Comparison of ENCODE assay signal across 11 cellular contexts in genomic region chr22:46681010-46681409, GRCh38. TPM values are rescaled to one million over a fixed set of nuclear protein-coding genes. Genes with fewer than 3 reads are reported as not detected.
A peak's percentile ranks its signal among the peaks of the same experiment; 100 is the strongest.
DNase-seq lines count a peak whose midpoint lies in the region; ATAC-seq, FAIRE-seq and TF ChIP-seq lines count a peak whose summit lies in the region.
"Had no signal": no experiment of that assay in that cellular context is flagged by ENCODE, and none has a peak within 500 bp of the region (broad histone marks: within the 10 kb centered on the region; RNA-seq: fewer than 3 reads in every experiment).

No MANE protein-coding gene starts in this region.

- intact Hi-C loops in heart left ventricle (cut with DNase I), result no loop called here
- intact Hi-C loops in left ventricle myocardium superior (cut with micrococcal nuclease), result loop anchor here (10.0 kb wide), 2 partner anchors 54 to 116 kb away; partner anchors contain the start of gene CERK
- intact Hi-C loops in K562 (cut with micrococcal nuclease), result loop anchor here (10.0 kb wide), 1 partner anchor 116 kb away; no protein-coding TSS in a partner anchor
- intact Hi-C loops in transverse colon (cut with DNase I; ENCODE audit: low total_unique reads), result no loop called here

- ATAC-seq in heart left ventricle (no peak), left ventricle myocardium superior (no peak), K562 (peak; percentile 91)

- no peak overlapping the region for H3K9ac ChIP-seq in K562 (ENCODE audit: insufficient read depth in 1 of 2, low read depth in 2 of 2, low read length in 2 of 2)

- H3K4me2 ChIP-seq in K562 (ENCODE audit: insufficient read depth, low read length), result no peak overlapping the region

- CTCF ChIA-PET in K562 (lab: Yijun Ruan, JAX; ENCODE audit: low intra/inter-chr PET ratio), result no interaction called here

- 80 to 94% (median 87%) methylated on average over 7 of the region's 7 CpGs for WGBS in heart left ventricle, 4 donors
- WGBS in K562 (ENCODE audit: insufficient coverage, low coverage, missing lambda C conversion rate), result 52% methylated on average over 6 of the region's 7 CpGs
- WGBS in transverse colon (ENCODE audit: low coverage in 1 of 2), 2 donors, result 70 to 87% methylated on average over 2 to 7 of the region's 7 CpGs

- TF ChIP-seq CTCF in heart left ventricle (IDR thresholded peaks at IDR 0.05) (peak in 8 of 12 donors; percentile 8 to 47 (median 22)), K562 (IDR thresholded peaks at IDR 0.05 in 2 of 3, conservative IDR thresholded peaks at IDR 0.05 in 1 of 3; ENCODE audit: insufficient read depth in 2 of 3, low read depth in 1 of 3, low read length in 3 of 3) (peak; percentile 54 to 55 (median 54)), transverse colon (IDR thresholded peaks at IDR 0.05) (peak; percentile 18 to 38 (median 21))

- in situ Hi-C loops in K562 (cut with MboI), result no loop called here
- in situ Hi-C loops in transverse colon (cut with MboI; ENCODE audit: low pct_ligation_motif_present in 1 of 4, low pct_unique_long_range_greater_than_20kb in 1 of 4, low sequenced_read_pairs in 3 of 4), result no loop called here

- no peaks in the 10 kb centered on the region for H3K9me1 ChIP-seq in K562 (ENCODE audit: control insufficient read depth, insufficient read depth, low read length)

- BruUV-seq in K562 (replicated peaks; lab: Mats Ljungman, UMichigan), result no TSS peak

- FAIRE-seq in K562 (lab: Jason Lieb, UNC), result no peak

- no peak for TF ChIP-seq POLR2A in heart left ventricle (IDR thresholded peaks at IDR 0.05)
- no peak for TF ChIP-seq POLR2A in K562 (conservative IDR thresholded peaks at IDR 0.05)
- TF ChIP-seq POLR2A in transverse colon (IDR thresholded peaks at IDR 0.05), result no peak

- TF ChIP-seq EP300 in K562 (IDR thresholded peaks at IDR 0.05; ENCODE audit: low read length) (no peak), transverse colon (IDR thresholded peaks at IDR 0.05; ENCODE audit: low read depth) (no peak)

- POLR2A ChIA-PET in K562 (lab: Yijun Ruan, JAX), result no interaction called here

- H3K27ac ChIP-seq in heart left ventricle (no peak overlapping the region), K562 (ENCODE audit: extremely low read depth, low read depth, low read length) (no peak overlapping the region), transverse colon (no peak overlapping the region)
- H3K27ac ChIP-seq: thoracic aorta had no signal

- H3K36me3 ChIP-seq in heart left ventricle (peaks cover 0 to 45% (median 26%) of the 10 kb centered on the region in 9 donors), K562 (ENCODE audit: control insufficient read depth, insufficient read depth, low read length) (peaks cover 12% of the 10 kb centered on the region; the same call in 1 of the 3 replicates), transverse colon (peaks cover 0 to 4% (median 0%) of the 10 kb centered on the region in 4 donors)

- H3K4me1 ChIP-seq in heart left ventricle (peaks cover 0 to 62% (median 33%) of the 10 kb centered on the region in 12 donors), K562 (replicated peaks in 1 of 2; ENCODE audit: control insufficient read depth in 2 of 2, insufficient read depth in 2 of 2, low read length in 2 of 2) (peaks cover 0 to 8% of the 10 kb centered on the region in 2 experiments; a peak in 2 of 5 replicates), transverse colon (peaks cover 16 to 31% (median 20%) of the 10 kb centered on the region in 4 donors)

- H3K9me3 ChIP-seq in heart left ventricle (no peaks in the 10 kb centered on the region), K562 (replicated peaks; ENCODE audit: control insufficient read depth, insufficient read depth, low read depth, low read length) (no peaks in the 10 kb centered on the region), transverse colon (no peaks in the 10 kb centered on the region)
- H3K9me3 ChIP-seq: thoracic aorta had no signal

- DNase-seq in heart left ventricle, result no peak
- no peak for DNase-seq in left ventricle myocardium superior
- DNase-seq in NAMALWA (ENCODE audit: low spot score), result peak; percentile 70
- peak; percentile 37 to 49 (median 44) for DNase-seq in K562 (ENCODE audit: extremely low read depth in 1 of 4, low spot score in 3 of 4)
- no peak for DNase-seq in transverse colon
- no peak for DNase-seq in retina
- DNase-seq in cerebellar cortex (ENCODE audit: low spot score), result no peak
- no peak for DNase-seq in NOMO-1 treated with dmso at 0.1 percent for 144 hours (lab: John Stamatoyannopoulos, UW; ENCODE audit: unreplicated experiment)
- DNase-seq: DMS153, endodermal cell had no signal

- no peak; a peak in 1 of 4 replicates for TF ChIP-seq RAD21 in K562 (CRISPR knock-in tag; conservative IDR thresholded peaks at IDR 0.05 in 1 of 2, IDR thresholded peaks at IDR 0.05 in 1 of 2)

- H4K20me1 ChIP-seq in K562 (replicated peaks; ENCODE audit: control insufficient read depth, insufficient read depth, low read length), result no peaks in the 10 kb centered on the region

- no peaks in the 10 kb centered on the region for H3K79me2 ChIP-seq in K562 (ENCODE audit: control insufficient read depth, insufficient read depth, low read length)

- no peak overlapping the region for H2AFZ ChIP-seq in K562 (ENCODE audit: low read depth, low read length)

- H3K27me3 ChIP-seq in heart left ventricle (no peaks in the 10 kb centered on the region), K562 (ENCODE audit: control insufficient read depth in 2 of 2, insufficient read depth in 2 of 2, low read length in 2 of 2) (no peaks in the 10 kb centered on the region), transverse colon (no peaks in the 10 kb centered on the region)

- H3K4me3 ChIP-seq in heart left ventricle, result no peak overlapping the region
- no peak overlapping the region for H3K4me3 ChIP-seq in K562
- no peak overlapping the region for H3K4me3 ChIP-seq in transverse colon
- H3K4me3 ChIP-seq: thoracic aorta had no signal

TF ChIP-seq in K562, 482 proteins besides CTCF, POLR2A, EP300 and RAD21 (continues in another document):
- no peak for TF ChIP-seq RERE (CRISPR knock-in tag; IDR thresholded peaks at IDR 0.05; ENCODE audit: borderline replicate concordance)

RNA-seq across cellular contexts. Expression of gene CERK, which starts 57.0 kb away (rescaled TPM):
- 100 to 1,000 TPM in 1 of 9 donors, 10 to 100 TPM in 8; 52.6 to 125 (median 72.3) TPM for total RNA-seq in heart left ventricle
- polyA plus RNA-seq in heart left ventricle, result 100 to 1,000 TPM in 1 of 2 donors, 10 to 100 TPM in 1; 17.8 to 114 TPM
- total RNA-seq in left ventricle myocardium superior, result 87.5 TPM
- 19.9 and 29.6 TPM in 2 replicates for total RNA-seq in K562 (2011; cell fraction: chromatin; rRNA removed; ENCODE audit: low replicate concordance)
- total RNA-seq in K562 (2011; cell fraction: nucleolus; rRNA removed), result 16.8 and 18.6 TPM in 2 replicates
- total RNA-seq in K562 (2011; cell fraction: nucleoplasm; rRNA removed), result 22.0 and 23.9 TPM in 2 replicates
- 10.7 and 12.2 TPM in 2 replicates for total RNA-seq in K562 (2014; rRNA removed)
- 7.3 and 8.0 TPM in 2 replicates for total RNA-seq in K562 (2014; rRNA removed; fragmentation: Illumina TruSeq; extraction: Trizol)
- total RNA-seq in K562 (2015; rRNA removed; fragmentation: Illumina TruSeq; extraction: Trizol), result 14.5 and 14.9 TPM in 2 replicates
- 9.9 and 12.5 TPM in 2 replicates for total RNA-seq in K562 (2021)
- 11.8 and 12.7 TPM in 2 replicates for polyA plus RNA-seq in K562 (2011; rRNA removed)
- 10.9 and 13.7 TPM in 2 replicates for polyA plus RNA-seq in K562 (2011; cell fraction: cytosol; rRNA removed)
- polyA plus RNA-seq in K562 (2011; cell fraction: nucleus; rRNA removed), result 9.6 and 10.3 TPM in 2 replicates
- polyA plus RNA-seq in K562 (2012), result 10.9 and 13.1 TPM in 2 replicates
- polyA plus RNA-seq in K562 (2014; fragmentation: Illumina TruSeq; extraction: Trizol), result 8.0 and 8.7 TPM in 2 replicates
- polyA plus RNA-seq in K562 (2014; fragmentation: Nextera tagmentation; extraction: Ambion mirVana), result 1 to 10 TPM; 1.1 to 1.3 TPM
- 8.3 and 8.6 TPM in 2 replicates for polyA plus RNA-seq in K562 (2014; rRNA removed)
- 13.6 and 15.8 TPM in 2 replicates for polyA minus RNA-seq in K562 (2011; rRNA and poly(A)+ RNA removed)
- polyA minus RNA-seq in K562 (2011; cell fraction: cytosol; rRNA and poly(A)+ RNA removed), result 9.7 and 12.5 TPM in 2 replicates
- 6.2 and 12.6 TPM in 2 replicates for polyA minus RNA-seq in K562 (2011; cell fraction: nucleus; rRNA and poly(A)+ RNA removed)
- 10 to 100 TPM; 13.7 to 72.2 (median 63.5) TPM for total RNA-seq in transverse colon

Comparison
In these comparisons a context has a peak if more than half of its experiments do, and no peak if none do; other contexts are left out.
1. intact Hi-C loops: an anchor here in left ventricle myocardium superior (10.0 kb wide) and K562 (10.0 kb wide); none called in heart left ventricle and transverse colon.
2. DNase-seq: peak in NAMALWA (single experiment) and K562 (4 of 4); none in heart left ventricle (0 of 5), left ventricle myocardium superior (single experiment), transverse colon (single experiment), retina (single experiment), cerebellar cortex (single experiment) and NOMO-1 treated with dmso at 0.1 percent for 144 hours (single experiment).
3. Peak in every context shown above with its lines, with median percentiles within 50 percentile points of each other: CTCF ChIP-seq.